In genomic region chr7:83732305-83732704, GRCh38 we compare ENCODE assay signal across 24 cellular contexts.
DNase-seq lines count a peak whose midpoint lies in the region; ATAC-seq and TF ChIP-seq lines count a peak whose summit lies in the region.
"Had no signal": no experiment of that assay in that cellular context is flagged by ENCODE, and none has a peak within 500 bp of the region (broad histone marks: within the 10 kb centered on the region; RNA-seq: fewer than 3 reads in every experiment).

No MANE protein-coding gene starts in this region.

- H3K4me3 Mint-ChIP-seq in progenitor cell of endocrine pancreas (ENCODE audit: low read depth), result no peak overlapping the region
- H3K4me3 Mint-ChIP-seq: activated naive CD4-positive, alpha-beta T cell treated with anti-CD3 and anti-CD28 coated beads for 36 hours; dendritic cell treated with granulocyte-macrophage colony-stimulating factor and Interleukin-4, amounts not matched to agents 40 ng/mL and 50 ng/mL, for 4 days; stimulated activated memory B cell treated with anti-CD40 and anti-IgM and Interleukin-4, amounts not matched to agents 10 μg/mL and 1 μg/mL and 100 μg/mL, for 72 hours; T-cell had no signal

- no peaks in the 10 kb centered on the region for H3K9me3 ChIP-seq in right atrium auricular region
- H3K9me3 ChIP-seq: BLaER1 treated with 17β-estradiol and CSF1 and Interleukin-3, amounts not matched to agents 10 nM and 100 nM; left ventricle myocardium inferior; tibial nerve had no signal

- H3K27me3 Mint-ChIP-seq in progenitor cell of endocrine pancreas, result no peaks in the 10 kb centered on the region
- H3K27me3 Mint-ChIP-seq: dendritic cell treated with granulocyte-macrophage colony-stimulating factor and Interleukin-4, amounts not matched to agents 40 ng/mL and 50 ng/mL, for 4 days; stimulated activated memory B cell treated with anti-CD40 and anti-IgM and Interleukin-4, amounts not matched to agents 10 μg/mL and 1 μg/mL and 100 μg/mL, for 72 hours; T-cell had no signal

- H3K27me3 ChIP-seq in right atrium auricular region, result no peaks in the 10 kb centered on the region
- H3K27me3 ChIP-seq: BLaER1 treated with 17β-estradiol and CSF1 and Interleukin-3, amounts not matched to agents 10 nM and 100 nM; brain microvascular endothelial cell; tibial nerve had no signal

- no peak overlapping the region for H3K27ac ChIP-seq in right atrium auricular region
- H3K27ac ChIP-seq: BLaER1 treated with 17β-estradiol and CSF1 and Interleukin-3, amounts not matched to agents 10 nM and 100 nM; brain microvascular endothelial cell; epithelial cell of prostate; GM23248; left ventricle myocardium inferior; tibial nerve; VCaP had no signal

- DNase-seq in NCI-H146 (lab: John Stamatoyannopoulos, UW) (peak; percentile 14), NCI-H146 treated with DMSO at 0.1 percent for 48 hours (lab: John Stamatoyannopoulos, UW; ENCODE audit: unreplicated experiment) (no peak), NCI-H2107 (lab: John Stamatoyannopoulos, UW) (peak; percentile 31), astrocyte of the hippocampus (ENCODE audit: low read depth, low spot score) (peak; percentile 67), progenitor cell of endocrine pancreas (ENCODE audit: low spot score, unreplicated experiment) (no peak), islet precursor cell (no peak), right atrium auricular region (ENCODE audit: low spot score) (no peak)
- DNase-seq: activated CD4-positive, alpha-beta T cell treated with anti-CD3 and anti-CD28 coated beads, Interleukin-2, amount 50 U/mL, for 48 hours; activated naive CD4-positive, alpha-beta T cell treated with anti-CD3 and anti-CD28 coated beads for 36 hours; brain microvascular endothelial cell; GM23248; left ventricle myocardium inferior; MM.1S; NCI-H2171 treated with DMSO at 0.1 percent for 48 hours; NK-92 treated with Interleukin-12 subunit alpha and Interleukin-12 subunit beta, amount 100 ng/mL, for 24 hours; stimulated activated CD4-positive, alpha-beta T cell treated with anti-CD3 and anti-CD28 coated beads, Interleukin-15, amount 100 ng/mL, for 24 hours; T-cell had no signal

- no peaks in the 10 kb centered on the region for H3K9me3 Mint-ChIP-seq in progenitor cell of endocrine pancreas (ENCODE audit: low read depth)
- H3K9me3 Mint-ChIP-seq: activated naive CD4-positive, alpha-beta T cell treated with anti-CD3 and anti-CD28 coated beads for 36 hours had no signal

- no peaks in the 10 kb centered on the region for H3K4me1 ChIP-seq in right atrium auricular region
- H3K4me1 ChIP-seq: left ventricle myocardium inferior, tibial nerve had no signal

- no peaks in the 10 kb centered on the region for H3K36me3 ChIP-seq in right atrium auricular region
- H3K36me3 ChIP-seq: BLaER1 treated with 17β-estradiol and CSF1 and Interleukin-3, amounts not matched to agents 10 nM and 100 nM; brain microvascular endothelial cell; left ventricle myocardium inferior; tibial nerve had no signal

- H3K4me1 Mint-ChIP-seq in progenitor cell of endocrine pancreas (ENCODE audit: low read depth), result peaks cover 5% of the 10 kb centered on the region
- H3K4me1 Mint-ChIP-seq: stimulated activated memory B cell treated with anti-CD40 and anti-IgM and Interleukin-4, amounts not matched to agents 10 μg/mL and 1 μg/mL and 100 μg/mL, for 72 hours; T-cell had no signal

- H3K4me3 ChIP-seq in right atrium auricular region, result no peak overlapping the region
- H3K4me3 ChIP-seq: BLaER1 treated with 17β-estradiol and CSF1 and Interleukin-3, amounts not matched to agents 10 nM and 100 nM; GM23248; left ventricle myocardium inferior; tibial nerve had no signal

- ATAC-seq in HG02763 (IDR thresholded peaks at IDR 0.05; ENCODE audit: unreplicated experiment), result no peak
- ATAC-seq: stimulated activated memory B cell treated with anti-CD40 and anti-IgM and Interleukin-4, amounts not matched to agents 10 μg/mL and 1 μg/mL and 100 μg/mL, for 72 hours; T-cell had no signal

- TF ChIP-seq CTCF in progenitor cell of endocrine pancreas (IDR thresholded peaks at IDR 0.05; ENCODE audit: unreplicated experiment), result no peak
- no peak for TF ChIP-seq CTCF in right atrium auricular region (IDR thresholded peaks at IDR 0.05)

- H3K36me3 Mint-ChIP-seq in progenitor cell of endocrine pancreas (ENCODE audit: insufficient read depth), result no peaks in the 10 kb centered on the region
- H3K36me3 Mint-ChIP-seq: stimulated activated memory B cell treated with anti-CD40 and anti-IgM and Interleukin-4, amounts not matched to agents 10 μg/mL and 1 μg/mL and 100 μg/mL, for 72 hours; T-cell had no signal

- H3K27ac Mint-ChIP-seq in progenitor cell of endocrine pancreas, result peak overlapping the region; percentile 56
- H3K27ac Mint-ChIP-seq: activated naive CD4-positive, alpha-beta T cell treated with anti-CD3 and anti-CD28 coated beads for 36 hours; dendritic cell treated with granulocyte-macrophage colony-stimulating factor and Interleukin-4, amounts not matched to agents 40 ng/mL and 50 ng/mL, for 4 days; stimulated activated memory B cell treated with anti-CD40 and anti-IgM and Interleukin-4, amounts not matched to agents 10 μg/mL and 1 μg/mL and 100 μg/mL, for 72 hours; T-cell had no signal

Comparison
In these comparisons a context has a peak if more than half of its experiments do, and no peak if none do; other contexts are left out.
1. DNase-seq: peak in NCI-H146 (single experiment), NCI-H2107 (single experiment) and astrocyte of the hippocampus (single experiment); none in NCI-H146 treated with DMSO at 0.1 percent for 48 hours (single experiment), progenitor cell of endocrine pancreas (single experiment), islet precursor cell (single experiment) and right atrium auricular region (single experiment).